2 cellular contexts compared by ENCODE assay signal in genomic region chr16:78274771-78275170, GRCh38.
TF ChIP-seq lines count a peak whose summit lies in the region.

No MANE protein-coding gene starts in this region.

TF ChIP-seq in WTC11, 78 proteins besides CTCF, POLR2A, EP300 and RAD21:
- no peak for TF ChIP-seq E2F4 (CRISPR knock-in tag; IDR thresholded peaks at IDR 0.05; ENCODE audit: borderline replicate concordance, low read depth)
- no peak for TF ChIP-seq ETV6 (CRISPR knock-in tag; IDR thresholded peaks at IDR 0.05)
- no peak for TF ChIP-seq MYBL2 (CRISPR knock-in tag; IDR thresholded peaks at IDR 0.05)
TF ChIP-seq in WTC11: peak in this region for 0.

TF ChIP-seq in H1, 55 proteins besides CTCF, POLR2A, EP300 and RAD21:
- no peak for TF ChIP-seq FOSL1 (IDR thresholded peaks at IDR 0.05; ENCODE audit: insufficient read depth, low read depth, low read length)
- TF ChIP-seq JUND (IDR thresholded peaks at IDR 0.05; ENCODE audit: low read length): no peak
